8 cellular contexts compared by ENCODE assay signal in genomic region chr1:17128361-17128760, GRCh38. TPM values are rescaled to one million over a fixed set of nuclear protein-coding genes. Genes with fewer than 3 reads are reported as not detected.
DNase-seq lines count a peak whose midpoint lies in the region; ATAC-seq and TF ChIP-seq lines count a peak whose summit lies in the region.

No MANE protein-coding gene starts in this region.

- H3K27me3 ChIP-seq in HAP-1 (ENCODE audit: low read depth) (no peaks in the 10 kb centered on the region), fibroblast of lung (ENCODE audit: control insufficient read depth, insufficient read depth, low read length) (no peaks in the 10 kb centered on the region)
- H3K27me3 ChIP-seq in CD4-positive, alpha-beta memory T cell (ENCODE audit: insufficient read depth, low read length) = no peaks in the 10 kb centered on the region

- no peaks in the 10 kb centered on the region for H3K9me3 Mint-ChIP-seq in CD4-positive, alpha-beta memory T cell

- no peak overlapping the region for H3K27ac Mint-ChIP-seq in CD4-positive, alpha-beta memory T cell

- DNase-seq in HAP-1 (ENCODE audit: low spot score in 2 of 2) (peak; percentile 29 to 69), RWPE1 (ENCODE audit: low spot score) (peak; percentile 93), fibroblast of lung (ENCODE audit: low read depth in 2 of 2) (peak; percentile 79 to 99), skeletal muscle cell (ENCODE audit: low read depth) (peak; percentile 76), D341Med (ENCODE audit: low spot score) (no peak)
- no peak for DNase-seq in CD4-positive, alpha-beta memory T cell

- POLR2A ChIA-PET in RWPE1 (lab: Yijun Ruan, JAX; ENCODE audit: low non-redundant PET) = interaction anchor here (0.6 to 1.0 kb wide), 2 partner anchors 78 to 105 kb away, joined by 3 to 7 read pairs; no protein-coding TSS in a partner anchor
- POLR2A ChIA-PET in CD4-positive, alpha-beta memory T cell (lab: Charles Lee; ENCODE audit: partially characterized antibody) = no interaction called here

- H2AFZ ChIP-seq in fibroblast of lung (ENCODE audit: low read length) = no peak overlapping the region

- peak overlapping the region; percentile 2 for H3K4me2 ChIP-seq in fibroblast of lung (ENCODE audit: extremely low read depth, insufficient read depth, low read length)

- no peak for ATAC-seq in GM21737 (IDR thresholded peaks at IDR 0.05; ENCODE audit: unreplicated experiment)
- no peak for ATAC-seq in HG03039 (IDR thresholded peaks at IDR 0.05; ENCODE audit: unreplicated experiment)

- H3K9me3 ChIP-seq in HAP-1 (no peaks in the 10 kb centered on the region), fibroblast of lung (ENCODE audit: control insufficient read depth, insufficient read depth, low read depth, low read length) (no peaks in the 10 kb centered on the region)
- H3K9me3 ChIP-seq in CD4-positive, alpha-beta memory T cell (ENCODE audit: control insufficient read depth in 1 of 2, low read length in 2 of 2) = no peaks in the 10 kb centered on the region

- no peak overlapping the region for H3K4me3 ChIP-seq in HAP-1
- H3K4me3 ChIP-seq in fibroblast of lung (replicated peaks in 1 of 4; ENCODE audit: control extremely low read depth in 1 of 4, insufficient read depth in 1 of 4, low read depth in 3 of 4, low read length in 4 of 4) = no peak overlapping the region
- no peak overlapping the region for H3K4me3 ChIP-seq in skeletal muscle cell (ENCODE audit: low read depth, low read length)
- no peak overlapping the region for H3K4me3 ChIP-seq in CD4-positive, alpha-beta memory T cell (ENCODE audit: low read length in 2 of 2)

- H3K9ac ChIP-seq in fibroblast of lung (ENCODE audit: insufficient read depth, low read length) = no peak overlapping the region

- H3K36me3 ChIP-seq in HAP-1 (replicated peaks) (no peaks in the 10 kb centered on the region), fibroblast of lung (ENCODE audit: control insufficient read depth, insufficient read depth, low read length) (no peaks in the 10 kb centered on the region)
- H3K36me3 ChIP-seq in CD4-positive, alpha-beta memory T cell (ENCODE audit: insufficient read depth, low read length) = no peaks in the 10 kb centered on the region

- no peaks in the 10 kb centered on the region for H3K79me2 ChIP-seq in fibroblast of lung (ENCODE audit: control insufficient read depth, insufficient read depth, low read length)

- CTCF ChIA-PET in RWPE1 (lab: Yijun Ruan, JAX) = interaction anchor here (1.0 to 5.2 kb wide), 2 partner anchors 84 to 109 kb away, joined by 3 to 58 read pairs; no protein-coding TSS in a partner anchor
- CTCF ChIA-PET in CD4-positive, alpha-beta memory T cell (lab: Charles Lee; ENCODE audit: partially characterized antibody) = interaction anchor here (9.2 kb wide), 1 partner anchor 109 kb away, joined by 144 read pairs; no protein-coding TSS in a partner anchor

- H3K36me3 Mint-ChIP-seq in CD4-positive, alpha-beta memory T cell = no peaks in the 10 kb centered on the region

- in situ Hi-C loops in HAP-1 (cut with MboI; ENCODE audit: low sequenced_read_pairs) = loop anchor here (5.0 to 10.0 kb wide), 3 partner anchors 109 to 276 kb away; no protein-coding TSS in a partner anchor

- peak overlapping the region; percentile 98 for H3K27ac ChIP-seq in RWPE1
- peak overlapping the region; percentile 26 for H3K27ac ChIP-seq in fibroblast of lung (ENCODE audit: insufficient read depth, low read length)
- no peak overlapping the region for H3K27ac ChIP-seq in CD4-positive, alpha-beta memory T cell (ENCODE audit: low read depth, low read length)

- no peak for TF ChIP-seq CTCF in RWPE1 (conservative IDR thresholded peaks at IDR 0.05; ENCODE audit: low read depth)
- TF ChIP-seq CTCF in fibroblast of lung (conservative IDR thresholded peaks at IDR 0.05 in 1 of 2, IDR thresholded peaks at IDR 0.05 in 1 of 2; ENCODE audit: low read depth in 1 of 2, low read length in 2 of 2) = no peak

- intact Hi-C loops in CD4-positive, alpha-beta memory T cell (cut with micrococcal nuclease) = loop anchor here (10.0 kb wide), 1 partner anchor 206 kb away; no protein-coding TSS in a partner anchor

- no peaks in the 10 kb centered on the region for H4K20me1 ChIP-seq in fibroblast of lung (ENCODE audit: control insufficient read depth, extremely low read depth, insufficient read depth, low read length)

- H3K4me1 ChIP-seq in HAP-1 = peaks cover 13% of the 10 kb centered on the region
- peaks cover 7% of the 10 kb centered on the region for H3K4me1 ChIP-seq in fibroblast of lung (ENCODE audit: control insufficient read depth, extremely low read depth, insufficient read depth, low read length)
- H3K4me1 ChIP-seq in CD4-positive, alpha-beta memory T cell (ENCODE audit: insufficient read depth, low read length) = no peaks in the 10 kb centered on the region

- H3K4me1 Mint-ChIP-seq in CD4-positive, alpha-beta memory T cell = peaks cover 0 to 2% (median 0%) of the 10 kb centered on the region in 4 donors

- H3K27me3 Mint-ChIP-seq in CD4-positive, alpha-beta memory T cell = peaks cover 7 to 12% of the 10 kb centered on the region in 2 donors

- H3K4me3 Mint-ChIP-seq in CD4-positive, alpha-beta memory T cell = no peak overlapping the region

RNA-seq across cellular contexts. Expression of gene PADI2, which starts 9.1 kb away (rescaled TPM):
- total RNA-seq in fibroblast of lung = not detected in 2 replicates
- polyA plus RNA-seq in fibroblast of lung = 0.03 TPM in 1 of 2 replicates, not detected in the other
- polyA plus RNA-seq in fibroblast of lung (2012) = 0.03 TPM in 1 of 2 replicates, not detected in the other
- polyA minus RNA-seq in fibroblast of lung (ENCODE audit: low replicate concordance) = 1.6 TPM in 1 of 2 replicates, not detected in the other
- total RNA-seq in CD4-positive, alpha-beta memory T cell = under 1 TPM in 1 of 2 experiments, not detected in 1; 0.14 TPM
- polyA plus RNA-seq in CD4-positive, alpha-beta memory T cell = not detected

Comparison
In these comparisons a context has a peak if more than half of its experiments do, and no peak if none do; other contexts are left out.
1. DNase-seq: peak in HAP-1 (2 of 2), RWPE1 (single experiment), fibroblast of lung (2 of 2) and skeletal muscle cell (single experiment); none in CD4-positive, alpha-beta memory T cell (0 of 5) and D341Med (single experiment).